In genomic region chr5:95717439-95717838, GRCh38 we compare ENCODE assay signal across 16 cellular contexts. TPM values are rescaled to one million over a fixed set of nuclear protein-coding genes. Genes with fewer than 3 reads are reported as not detected.
DNase-seq lines count a peak whose midpoint lies in the region; ATAC-seq and TF ChIP-seq lines count a peak whose summit lies in the region.
"Had no signal": no experiment of that assay in that cellular context is flagged by ENCODE, and none has a peak within 500 bp of the region (broad histone marks: within the 10 kb centered on the region; RNA-seq: fewer than 3 reads in every experiment).

No MANE protein-coding gene starts in this region.

- H4K8ac ChIP-seq in mesendoderm (ENCODE audit: low read depth, low read length), result no peak overlapping the region

- no peak overlapping the region for H3K9ac ChIP-seq in SK-N-MC (ENCODE audit: insufficient read length)
- H3K9ac ChIP-seq in mesendoderm (ENCODE audit: low read length), result peak overlapping the region; percentile 31
- H3K9ac ChIP-seq: BLaER1 had no signal

- H3K18ac ChIP-seq in mesendoderm (ENCODE audit: low read length), result peak overlapping the region; percentile 47

- H3K9me3 ChIP-seq in cardiac muscle cell (ENCODE audit: low read depth), result no peaks in the 10 kb centered on the region
- H3K9me3 ChIP-seq in left ventricle myocardium inferior (replicated peaks), result no peaks in the 10 kb centered on the region
- H3K9me3 ChIP-seq in SK-N-MC (ENCODE audit: low read depth, low read length), result no peaks in the 10 kb centered on the region
- H3K9me3 ChIP-seq: BLaER1, HAP-1 had no signal

- no peaks in the 10 kb centered on the region for H3K79me1 ChIP-seq in mesendoderm (ENCODE audit: low read length)

- DNase-seq in cardiac muscle cell (ENCODE audit: low read depth in 1 of 2, low spot score in 1 of 2), result no peak
- DNase-seq in left ventricle myocardium inferior, result no peak
- DNase-seq in SK-N-MC (ENCODE audit: low read depth, low spot score), result no peak
- peak; percentile 70 for DNase-seq in mesendoderm
- no peak for DNase-seq in medulla oblongata (ENCODE audit: extremely low spot score)
- no peak for DNase-seq in RKO (ENCODE audit: low spot score)
- DNase-seq in sciatic nerve (ENCODE audit: low spot score), result no peak
- DNase-seq: 8988T; Calu3; CD4-positive, alpha-beta T cell; DMS 273 treated with DMSO at 0.1 percent for 48 hours had no signal

- H2BK120ac ChIP-seq in mesendoderm (ENCODE audit: low read depth, low read length), result no peak overlapping the region

- H3K27me3 ChIP-seq in cardiac muscle cell, result no peaks in the 10 kb centered on the region
- H3K27me3 ChIP-seq in left ventricle myocardium inferior (ENCODE audit: low read depth), result no peaks in the 10 kb centered on the region
- no peaks in the 10 kb centered on the region for H3K27me3 ChIP-seq in mesendoderm (ENCODE audit: insufficient read depth, low read length, poor library complexity)
- H3K27me3 ChIP-seq: BLaER1 had no signal

- no peak overlapping the region for H2AK5ac ChIP-seq in mesendoderm (ENCODE audit: low read length)

- H3K4me2 ChIP-seq in mesendoderm (ENCODE audit: low read length), result no peak overlapping the region

- no CpG with 5 or more reads among the region's 2 CpGs for WGBS in mesendoderm (ENCODE audit: extremely low coverage, insufficient coverage, low lambda C conversion rate)

- peak overlapping the region; percentile 59 for H3K27ac ChIP-seq in cardiac muscle cell
- H3K27ac ChIP-seq in left ventricle myocardium inferior (replicated peaks), result no peak overlapping the region
- H3K27ac ChIP-seq in SK-N-MC, result peak overlapping the region; percentile 76
- H3K27ac ChIP-seq in mesendoderm (ENCODE audit: low read depth, low read length), result peak overlapping the region; percentile 49
- H3K27ac ChIP-seq: BLaER1 had no signal

- H2BK15ac ChIP-seq in mesendoderm (replicated peaks; ENCODE audit: low read depth), result peak overlapping the region; percentile 12

- peak overlapping the region; percentile 71 for H3K4ac ChIP-seq in mesendoderm (ENCODE audit: low read depth, low read length)

- H3K56ac ChIP-seq in mesendoderm (ENCODE audit: low read length), result no peak overlapping the region

- H3K23ac ChIP-seq in mesendoderm (ENCODE audit: low read length), result no peak overlapping the region

- no peaks in the 10 kb centered on the region for H3K79me2 ChIP-seq in mesendoderm (ENCODE audit: control insufficient read depth, insufficient read depth, low read length)

- peak overlapping the region; percentile 89 for H2BK5ac ChIP-seq in mesendoderm (ENCODE audit: low read length)

- no peaks in the 10 kb centered on the region for H3K36me3 ChIP-seq in cardiac muscle cell
- H3K36me3 ChIP-seq in left ventricle myocardium inferior, result no peaks in the 10 kb centered on the region
- peaks cover 3% of the 10 kb centered on the region; the same call in 1 of the 2 replicates for H3K36me3 ChIP-seq in SK-N-MC (ENCODE audit: insufficient read depth, low read length)
- H3K36me3 ChIP-seq in mesendoderm (ENCODE audit: control insufficient read depth, insufficient read depth, low read length), result no peaks in the 10 kb centered on the region
- H3K36me3 ChIP-seq: HAP-1 had no signal

- intact Hi-C loops in left ventricle myocardium inferior (cut with micrococcal nuclease) (no loop called here), sciatic nerve (cut with DNase I) (no loop called here)

- no peak for ATAC-seq in sciatic nerve
- ATAC-seq: HepG2 had no signal

- H4K5ac ChIP-seq in mesendoderm (ENCODE audit: low read length), result peak overlapping the region; percentile 53

- H3K4me1 ChIP-seq in cardiac muscle cell (ENCODE audit: low read depth) (peaks cover 55% of the 10 kb centered on the region), left ventricle myocardium inferior (peaks cover 25% of the 10 kb centered on the region), mesendoderm (ENCODE audit: control insufficient read depth, low read depth, low read length) (peaks cover 11% of the 10 kb centered on the region)

- TF ChIP-seq CTCF in cardiac muscle cell (IDR thresholded peaks at IDR 0.05; ENCODE audit: low read depth, low read length), result no peak
- TF ChIP-seq CTCF in left ventricle myocardium inferior (IDR thresholded peaks at IDR 0.05; ENCODE audit: borderline replicate concordance), result no peak

- H3K4me3 ChIP-seq in cardiac muscle cell, result no peak overlapping the region
- no peak overlapping the region for H3K4me3 ChIP-seq in left ventricle myocardium inferior
- no peak overlapping the region for H3K4me3 ChIP-seq in SK-N-MC
- H3K4me3 ChIP-seq in mesendoderm (ENCODE audit: low read length), result no peak overlapping the region
- H3K4me3 ChIP-seq: BLaER1, HAP-1 had no signal

RNA-seq across cellular contexts. Expression of gene RHOBTB3, which starts 13.7 kb away (rescaled TPM):
- total RNA-seq in cardiac muscle cell (343 and 477 TPM in 2 replicates), left ventricle myocardium inferior (79.7 TPM), sciatic nerve (192 TPM)
- polyA plus RNA-seq in cardiac muscle cell, result 455 and 589 TPM in 2 replicates
- polyA plus RNA-seq in mesendoderm (2013, experiment 1 of 2), result 18.0 TPM
- polyA plus RNA-seq in mesendoderm (2013, experiment 2 of 2), result 20.0 TPM

RNA-seq across cellular contexts. Expression of gene SPATA9, which starts 34.6 kb away (rescaled TPM):
- total RNA-seq in cardiac muscle cell (0.45 and 1.0 TPM in 2 replicates), left ventricle myocardium inferior (not detected), sciatic nerve (1.6 TPM)
- polyA plus RNA-seq in cardiac muscle cell, result 1.3 and 1.8 TPM in 2 replicates
- not detected for polyA plus RNA-seq in mesendoderm (2013, experiment 1 of 2)
- not detected for polyA plus RNA-seq in mesendoderm (2013, experiment 2 of 2)
- total RNA-seq: Calu3; CD4-positive, alpha-beta T cell; G401; H1; HepG2 had no signal
- polyA plus RNA-seq: H1, HepG2 had no signal
